25 cellular contexts compared by ENCODE assay signal in the genomic region with DNA sequence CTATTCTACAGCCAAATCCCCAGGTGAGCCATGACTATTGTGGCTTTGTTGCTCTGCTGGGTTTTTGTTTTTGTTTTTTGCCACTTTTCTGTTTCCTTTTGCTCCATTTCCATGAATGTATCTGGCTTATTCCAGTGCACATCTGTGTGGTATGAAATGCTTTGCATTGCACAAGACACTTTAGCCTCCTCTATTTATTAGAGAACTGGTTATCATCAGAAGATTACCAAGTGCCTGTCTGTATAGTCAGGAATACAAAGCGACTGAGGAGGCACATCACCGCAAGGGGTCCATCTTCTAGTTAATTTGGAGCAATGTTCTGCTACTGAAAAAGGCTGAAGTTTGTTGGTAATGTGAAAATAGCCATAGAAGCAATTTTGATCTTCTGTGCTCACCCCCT.
DNase-seq lines count a peak whose midpoint lies in the region; ATAC-seq and TF ChIP-seq lines count a peak whose summit lies in the region.
"Had no signal": no experiment of that assay in that cellular context is flagged by ENCODE, and none has a peak within 500 bp of the region (broad histone marks: within the 10 kb centered on the region; RNA-seq: fewer than 3 reads in every experiment).

No MANE protein-coding gene starts in this region.

- H3K9me3 ChIP-seq in OCI-LY1 (ENCODE audit: low read length) (no peaks in the 10 kb centered on the region), esophagus muscularis mucosa (no peaks in the 10 kb centered on the region), SJCRH30 (replicated peaks) (no peaks in the 10 kb centered on the region), Karpas-422 (ENCODE audit: low read length) (no peaks in the 10 kb centered on the region)
- H3K9me3 ChIP-seq: BE2C, BLaER1, Caco-2 had no signal

- intact Hi-C loops in esophagus muscularis mucosa (cut with DNase I), result no loop called here

- H3K79me2 ChIP-seq in OCI-LY1 (ENCODE audit: insufficient read depth, low read length) (no peaks in the 10 kb centered on the region), Karpas-422 (ENCODE audit: low read length) (no peaks in the 10 kb centered on the region)

- H3F3A ChIP-seq in OCI-LY1 (ENCODE audit: insufficient read depth, low read length), result no peaks in the 10 kb centered on the region

- no peak for ATAC-seq in GM21786 (IDR thresholded peaks at IDR 0.05; ENCODE audit: unreplicated experiment)
- ATAC-seq: GM12878 had no signal

- no peak overlapping the region for H3K9ac ChIP-seq in OCI-LY1 (ENCODE audit: low read length)
- no peak overlapping the region for H3K9ac ChIP-seq in Karpas-422 (ENCODE audit: low read length)
- H3K9ac ChIP-seq: BLaER1 had no signal

- H3K4me3 ChIP-seq in OCI-LY1 (ENCODE audit: low read depth, low read length, poor library complexity, severe bottlenecking) (no peak overlapping the region), esophagus muscularis mucosa (no peak overlapping the region), fibroblast of villous mesenchyme (ENCODE audit: low read depth, low read length) (no peak overlapping the region), SJCRH30 (no peak overlapping the region), Karpas-422 (ENCODE audit: low read length) (no peak overlapping the region)
- H3K4me3 ChIP-seq: BLaER1, GM12878 had no signal

- no peaks in the 10 kb centered on the region for H3K9me2 ChIP-seq in OCI-LY1 (ENCODE audit: low read depth, low read length)
- no peaks in the 10 kb centered on the region for H3K9me2 ChIP-seq in Karpas-422 (replicated peaks; ENCODE audit: insufficient read depth, low read length)

- DNase-seq in esophagus muscularis mucosa (ENCODE audit: extremely low spot score) (peak; percentile 50), fibroblast of villous mesenchyme (ENCODE audit: low read depth) (peak; percentile 80), SJCRH30 (no peak), Karpas-422 (no peak), D341Med (ENCODE audit: low spot score) (no peak)
- DNase-seq: 8988T; ACHN; BE2C; C1 segment of cervical spinal cord; Caco-2; Calu3; CD4-positive, alpha-beta memory T cell; CD4-positive, CD25-positive, alpha-beta regulatory T cell; CD8-positive, alpha-beta memory T cell; DMS 273 treated with DMSO at 0.1 percent for 48 hours; DMS153; DMS53; DMS79; DND-41; EL; GDM1 had no signal

- H3K27me3 ChIP-seq in OCI-LY1 (ENCODE audit: insufficient read depth, low read length), result no peaks in the 10 kb centered on the region
- no peaks in the 10 kb centered on the region for H3K27me3 ChIP-seq in esophagus muscularis mucosa
- no peaks in the 10 kb centered on the region for H3K27me3 ChIP-seq in SJCRH30
- H3K27me3 ChIP-seq in Karpas-422 (ENCODE audit: low read length), result no peaks in the 10 kb centered on the region
- H3K27me3 ChIP-seq: BE2C, BLaER1 had no signal

- H4K20me1 ChIP-seq in OCI-LY1 (ENCODE audit: insufficient read depth, low read length) (no peaks in the 10 kb centered on the region), Karpas-422 (ENCODE audit: insufficient read depth, low read depth, low read length) (no peaks in the 10 kb centered on the region)
- H4K20me1 ChIP-seq: BLaER1 had no signal

- TF ChIP-seq CTCF in OCI-LY1 (IDR thresholded peaks at IDR 0.05; ENCODE audit: low read length), result peak; percentile 20; the same call in 1 of the 2 replicates
- TF ChIP-seq CTCF in esophagus muscularis mucosa (IDR thresholded peaks at IDR 0.05), result no peak
- TF ChIP-seq CTCF in fibroblast of villous mesenchyme (IDR thresholded peaks at IDR 0.05; ENCODE audit: insufficient read depth, low read depth, low read length), result peak; percentile 15

- WGBS in esophagus muscularis mucosa, result 89% methylated on average over 2 of the region's 2 CpGs

- no peaks in the 10 kb centered on the region for H3K4me1 ChIP-seq in OCI-LY1 (ENCODE audit: insufficient read depth, low read length, severe bottlenecking)
- no peaks in the 10 kb centered on the region for H3K4me1 ChIP-seq in esophagus muscularis mucosa
- 0 out of 2 replicates have a peak, but pooled peaks cover 4% of the 10 kb centered on the region for H3K4me1 ChIP-seq in SJCRH30
- no peaks in the 10 kb centered on the region for H3K4me1 ChIP-seq in Karpas-422 (ENCODE audit: low read length)
- H3K4me1 ChIP-seq: BE2C, Caco-2 had no signal

- no peak for TF ChIP-seq EP300 in esophagus muscularis mucosa (IDR thresholded peaks at IDR 0.05)

- H3K4me2 ChIP-seq in OCI-LY1 (ENCODE audit: low read length), result no peak overlapping the region
- no peak overlapping the region for H3K4me2 ChIP-seq in Karpas-422 (ENCODE audit: low read depth, low read length, poor library complexity, severe bottlenecking)
- H3K4me2 ChIP-seq: BLaER1 had no signal

- H3K27ac ChIP-seq in OCI-LY1 (ENCODE audit: low read depth, low read length, poor library complexity, severe bottlenecking) (no peak overlapping the region), esophagus muscularis mucosa (replicated peaks in 1 of 4) (no peak overlapping the region), SJCRH30 (no peak overlapping the region), Karpas-422 (ENCODE audit: low read length) (no peak overlapping the region)
- H3K27ac ChIP-seq: BLaER1 had no signal

- no peak for TF ChIP-seq POLR2A in esophagus muscularis mucosa (IDR thresholded peaks at IDR 0.05; ENCODE audit: low read depth)

- H3K36me3 ChIP-seq in OCI-LY1 (ENCODE audit: insufficient read depth, low read length) (no peaks in the 10 kb centered on the region), esophagus muscularis mucosa (peaks cover 0 to 3% (median 0%) of the 10 kb centered on the region in 4 donors), SJCRH30 (no peaks in the 10 kb centered on the region), Karpas-422 (ENCODE audit: insufficient read depth, low read length) (no peaks in the 10 kb centered on the region)
- H3K36me3 ChIP-seq: BE2C had no signal

- H2AFZ ChIP-seq in OCI-LY1 (ENCODE audit: low read length) (no peak overlapping the region), Karpas-422 (ENCODE audit: low read length) (no peak overlapping the region)

Comparison
In these comparisons a context has a peak if more than half of its experiments do, and no peak if none do; other contexts are left out.
1. CTCF ChIP-seq: peak in OCI-LY1 (single experiment) and fibroblast of villous mesenchyme (single experiment); none in esophagus muscularis mucosa (0 of 3).
2. DNase-seq: peak in esophagus muscularis mucosa (single experiment) and fibroblast of villous mesenchyme (single experiment); none in SJCRH30 (0 of 2), Karpas-422 (single experiment) and D341Med (single experiment).